ENCODE assay signal across 1 cellular context in the genomic region with DNA sequence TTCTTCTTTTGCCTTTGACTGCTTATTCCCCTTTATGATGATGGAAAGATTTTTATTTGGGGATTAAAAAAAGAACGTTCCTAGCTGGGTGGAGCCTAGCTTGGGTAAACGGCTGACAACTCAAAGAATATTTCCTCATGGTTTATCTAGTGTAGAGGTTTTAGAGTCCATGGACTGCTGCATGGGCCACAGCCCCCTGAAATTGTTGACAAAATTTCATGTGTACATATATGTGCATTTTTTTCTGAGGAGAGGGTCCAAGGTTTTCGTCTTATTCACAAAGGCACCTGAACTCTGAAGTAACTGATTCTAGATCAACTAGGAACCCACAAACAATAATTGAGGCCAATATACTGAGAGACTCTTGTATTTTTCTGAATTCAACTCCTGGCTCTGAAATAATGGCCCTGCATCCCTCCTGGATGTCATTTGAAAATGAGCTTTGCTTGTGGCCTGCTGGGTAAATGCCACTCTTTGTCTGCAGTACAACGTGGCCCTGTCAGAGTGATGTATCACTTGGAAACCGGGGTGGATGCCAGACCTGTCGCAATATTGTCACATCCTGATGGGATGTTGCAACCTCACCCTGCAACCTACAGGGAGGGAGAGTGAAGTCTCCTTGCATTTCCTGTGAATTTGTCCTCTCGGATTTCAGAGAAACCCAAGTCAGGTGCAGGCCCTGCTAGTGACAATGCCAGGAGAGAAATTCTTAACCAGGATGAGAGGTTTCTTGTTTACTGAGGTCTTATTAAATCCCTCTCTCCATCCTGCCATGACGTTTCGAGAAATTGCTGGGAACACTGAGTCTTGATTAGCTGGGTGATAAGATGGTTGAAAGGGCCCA.
TF ChIP-seq lines count a peak whose summit lies in the region.

No MANE protein-coding gene starts in this region.

TF ChIP-seq in HepG2, 621 proteins besides CTCF, POLR2A, EP300 and RAD21 (continued from another document and continues in another):
- TF ChIP-seq, protein P1, sequence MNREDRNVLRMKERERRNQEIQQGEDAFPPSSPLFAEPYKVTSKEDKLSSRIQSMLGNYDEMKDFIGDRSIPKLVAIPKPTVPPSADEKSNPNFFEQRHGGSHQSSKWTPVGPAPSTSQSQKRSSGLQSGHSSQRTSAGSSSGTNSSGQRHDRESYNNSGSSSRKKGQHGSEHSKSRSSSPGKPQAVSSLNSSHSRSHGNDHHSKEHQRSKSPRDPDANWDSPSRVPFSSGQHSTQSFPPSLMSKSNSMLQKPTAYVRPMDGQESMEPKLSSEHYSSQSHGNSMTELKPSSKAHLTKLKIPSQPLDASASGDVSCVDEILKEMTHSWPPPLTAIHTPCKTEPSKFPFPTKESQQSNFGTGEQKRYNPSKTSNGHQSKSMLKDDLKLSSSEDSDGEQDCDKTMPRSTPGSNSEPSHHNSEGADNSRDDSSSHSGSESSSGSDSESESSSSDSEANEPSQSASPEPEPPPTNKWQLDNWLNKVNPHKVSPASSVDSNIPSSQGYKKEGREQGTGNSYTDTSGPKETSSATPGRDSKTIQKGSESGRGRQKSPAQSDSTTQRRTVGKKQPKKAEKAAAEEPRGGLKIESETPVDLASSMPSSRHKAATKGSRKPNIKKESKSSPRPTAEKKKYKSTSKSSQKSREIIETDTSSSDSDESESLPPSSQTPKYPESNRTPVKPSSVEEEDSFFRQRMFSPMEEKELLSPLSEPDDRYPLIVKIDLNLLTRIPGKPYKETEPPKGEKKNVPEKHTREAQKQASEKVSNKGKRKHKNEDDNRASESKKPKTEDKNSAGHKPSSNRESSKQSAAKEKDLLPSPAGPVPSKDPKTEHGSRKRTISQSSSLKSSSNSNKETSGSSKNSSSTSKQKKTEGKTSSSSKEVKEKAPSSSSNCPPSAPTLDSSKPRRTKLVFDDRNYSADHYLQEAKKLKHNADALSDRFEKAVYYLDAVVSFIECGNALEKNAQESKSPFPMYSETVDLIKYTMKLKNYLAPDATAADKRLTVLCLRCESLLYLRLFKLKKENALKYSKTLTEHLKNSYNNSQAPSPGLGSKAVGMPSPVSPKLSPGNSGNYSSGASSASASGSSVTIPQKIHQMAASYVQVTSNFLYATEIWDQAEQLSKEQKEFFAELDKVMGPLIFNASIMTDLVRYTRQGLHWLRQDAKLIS (CRISPR knock-in tag; IDR thresholded peaks at IDR 0.05): peak; percentile 90; the same call in 1 of the 2 replicates
- TF ChIP-seq, protein P2, sequence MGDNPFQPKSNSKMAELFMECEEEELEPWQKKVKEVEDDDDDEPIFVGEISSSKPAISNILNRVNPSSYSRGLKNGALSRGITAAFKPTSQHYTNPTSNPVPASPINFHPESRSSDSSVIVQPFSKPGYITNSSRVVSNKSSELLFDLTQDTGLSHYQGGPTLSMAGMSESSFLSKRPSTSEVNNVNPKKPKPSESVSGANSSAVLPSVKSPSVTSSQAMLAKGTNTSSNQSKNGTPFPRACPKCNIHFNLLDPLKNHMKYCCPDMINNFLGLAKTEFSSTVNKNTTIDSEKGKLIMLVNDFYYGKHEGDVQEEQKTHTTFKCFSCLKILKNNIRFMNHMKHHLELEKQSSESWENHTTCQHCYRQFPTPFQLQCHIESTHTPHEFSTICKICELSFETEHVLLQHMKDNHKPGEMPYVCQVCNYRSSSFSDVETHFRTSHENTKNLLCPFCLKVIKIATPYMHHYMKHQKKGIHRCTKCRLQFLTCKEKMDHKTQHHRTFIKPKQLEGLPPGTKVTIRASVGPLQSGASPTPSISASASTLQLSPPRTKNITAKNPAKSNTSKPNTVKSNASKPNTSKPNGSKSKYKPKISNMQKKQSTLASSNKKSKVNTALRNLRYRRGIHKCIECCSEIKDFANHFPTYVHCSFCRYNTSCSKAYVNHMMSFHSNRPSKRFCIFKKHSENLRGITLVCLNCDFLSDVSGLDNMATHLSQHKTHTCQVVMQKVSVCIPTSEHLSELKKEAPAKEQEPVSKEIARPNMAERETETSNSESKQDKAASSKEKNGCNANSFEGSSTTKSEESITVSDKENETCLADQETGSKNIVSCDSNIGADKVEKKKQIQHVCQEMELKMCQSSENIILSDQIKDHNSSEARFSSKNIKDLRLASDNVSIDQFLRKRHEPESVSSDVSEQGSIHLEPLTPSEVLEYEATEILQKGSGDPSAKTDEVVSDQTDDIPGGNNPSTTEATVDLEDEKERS (CRISPR knock-in tag; IDR thresholded peaks at IDR 0.05): no peak; the same call in none of the 2 replicates
- TF ChIP-seq, protein P3, sequence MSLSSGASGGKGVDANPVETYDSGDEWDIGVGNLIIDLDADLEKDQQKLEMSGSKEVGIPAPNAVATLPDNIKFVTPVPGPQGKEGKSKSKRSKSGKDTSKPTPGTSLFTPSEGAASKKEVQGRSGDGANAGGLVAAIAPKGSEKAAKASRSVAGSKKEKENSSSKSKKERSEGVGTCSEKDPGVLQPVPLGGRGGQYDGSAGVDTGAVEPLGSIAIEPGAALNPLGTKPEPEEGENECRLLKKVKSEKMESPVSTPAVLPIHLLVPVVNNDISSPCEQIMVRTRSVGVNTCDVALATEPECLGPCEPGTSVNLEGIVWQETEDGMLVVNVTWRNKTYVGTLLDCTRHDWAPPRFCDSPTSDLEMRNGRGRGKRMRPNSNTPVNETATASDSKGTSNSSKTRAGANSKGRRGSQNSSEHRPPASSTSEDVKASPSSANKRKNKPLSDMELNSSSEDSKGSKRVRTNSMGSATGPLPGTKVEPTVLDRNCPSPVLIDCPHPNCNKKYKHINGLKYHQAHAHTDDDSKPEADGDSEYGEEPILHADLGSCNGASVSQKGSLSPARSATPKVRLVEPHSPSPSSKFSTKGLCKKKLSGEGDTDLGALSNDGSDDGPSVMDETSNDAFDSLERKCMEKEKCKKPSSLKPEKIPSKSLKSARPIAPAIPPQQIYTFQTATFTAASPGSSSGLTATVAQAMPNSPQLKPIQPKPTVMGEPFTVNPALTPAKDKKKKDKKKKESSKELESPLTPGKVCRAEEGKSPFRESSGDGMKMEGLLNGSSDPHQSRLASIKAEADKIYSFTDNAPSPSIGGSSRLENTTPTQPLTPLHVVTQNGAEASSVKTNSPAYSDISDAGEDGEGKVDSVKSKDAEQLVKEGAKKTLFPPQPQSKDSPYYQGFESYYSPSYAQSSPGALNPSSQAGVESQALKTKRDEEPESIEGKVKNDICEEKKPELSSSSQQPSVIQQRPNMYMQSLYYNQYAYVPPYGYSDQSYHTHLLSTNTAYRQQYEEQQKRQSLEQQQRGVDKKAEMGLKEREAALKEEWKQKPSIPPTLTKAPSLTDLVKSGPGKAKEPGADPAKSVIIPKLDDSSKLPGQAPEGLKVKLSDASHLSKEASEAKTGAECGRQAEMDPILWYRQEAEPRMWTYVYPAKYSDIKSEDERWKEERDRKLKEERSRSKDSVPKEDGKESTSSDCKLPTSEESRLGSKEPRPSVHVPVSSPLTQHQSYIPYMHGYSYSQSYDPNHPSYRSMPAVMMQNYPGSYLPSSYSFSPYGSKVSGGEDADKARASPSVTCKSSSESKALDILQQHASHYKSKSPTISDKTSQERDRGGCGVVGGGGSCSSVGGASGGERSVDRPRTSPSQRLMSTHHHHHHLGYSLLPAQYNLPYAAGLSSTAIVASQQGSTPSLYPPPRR (CRISPR knock-in tag; IDR thresholded peaks at IDR 0.05; ENCODE audit: borderline replicate concordance): peak; percentile 95
- TF ChIP-seq KDM1A (CRISPR knock-in tag; IDR thresholded peaks at IDR 0.05) (peak; percentile 92), ZNF234 (CRISPR knock-in tag; conservative IDR thresholded peaks at IDR 0.05) (no peak), ZNF367 (CRISPR knock-in tag; IDR thresholded peaks at IDR 0.05; ENCODE audit: borderline replicate concordance) (no peak), U2AF1 (optimal IDR thresholded peaks at IDR 0.05; ENCODE audit: low read depth, low read length) (peak; percentile 87), ZNF24 (IDR thresholded peaks at IDR 0.05) (no peak), HHEX (CRISPR knock-in tag; IDR thresholded peaks at IDR 0.05) (no peak), MIER3 (CRISPR knock-in tag; IDR thresholded peaks at IDR 0.05; ENCODE audit: borderline replicate concordance) (peak; percentile 96), SRY (CRISPR knock-in tag; IDR thresholded peaks at IDR 0.05) (no peak), ZBTB1 (CRISPR knock-in tag; IDR thresholded peaks at IDR 0.05; ENCODE audit: borderline replicate concordance) (no peak), ZMYM4 (CRISPR knock-in tag; IDR thresholded peaks at IDR 0.05) (peak; percentile 91), ZNF75D (CRISPR knock-in tag; IDR thresholded peaks at IDR 0.05; ENCODE audit: borderline replicate concordance) (no peak), TMF1 (CRISPR knock-in tag; IDR thresholded peaks at IDR 0.05; ENCODE audit: low read depth) (peak; percentile 39; the same call in 1 of the 2 replicates), MLLT10 (CRISPR knock-in tag; IDR thresholded peaks at IDR 0.05) (no peak), ATAD3A (CRISPR knock-in tag; IDR thresholded peaks at IDR 0.05) (no peak)
- TF ChIP-seq, protein P4, sequence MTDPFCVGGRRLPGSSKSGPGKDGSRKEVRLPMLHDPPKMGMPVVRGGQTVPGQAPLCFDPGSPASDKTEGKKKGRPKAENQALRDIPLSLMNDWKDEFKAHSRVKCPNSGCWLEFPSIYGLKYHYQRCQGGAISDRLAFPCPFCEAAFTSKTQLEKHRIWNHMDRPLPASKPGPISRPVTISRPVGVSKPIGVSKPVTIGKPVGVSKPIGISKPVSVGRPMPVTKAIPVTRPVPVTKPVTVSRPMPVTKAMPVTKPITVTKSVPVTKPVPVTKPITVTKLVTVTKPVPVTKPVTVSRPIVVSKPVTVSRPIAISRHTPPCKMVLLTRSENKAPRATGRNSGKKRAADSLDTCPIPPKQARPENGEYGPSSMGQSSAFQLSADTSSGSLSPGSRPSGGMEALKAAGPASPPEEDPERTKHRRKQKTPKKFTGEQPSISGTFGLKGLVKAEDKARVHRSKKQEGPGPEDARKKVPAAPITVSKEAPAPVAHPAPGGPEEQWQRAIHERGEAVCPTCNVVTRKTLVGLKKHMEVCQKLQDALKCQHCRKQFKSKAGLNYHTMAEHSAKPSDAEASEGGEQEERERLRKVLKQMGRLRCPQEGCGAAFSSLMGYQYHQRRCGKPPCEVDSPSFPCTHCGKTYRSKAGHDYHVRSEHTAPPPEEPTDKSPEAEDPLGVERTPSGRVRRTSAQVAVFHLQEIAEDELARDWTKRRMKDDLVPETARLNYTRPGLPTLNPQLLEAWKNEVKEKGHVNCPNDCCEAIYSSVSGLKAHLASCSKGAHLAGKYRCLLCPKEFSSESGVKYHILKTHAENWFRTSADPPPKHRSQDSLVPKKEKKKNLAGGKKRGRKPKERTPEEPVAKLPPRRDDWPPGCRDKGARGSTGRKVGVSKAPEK (CRISPR knock-in tag; IDR thresholded peaks at IDR 0.05; ENCODE audit: borderline replicate concordance): no peak
- TF ChIP-seq, protein P5, sequence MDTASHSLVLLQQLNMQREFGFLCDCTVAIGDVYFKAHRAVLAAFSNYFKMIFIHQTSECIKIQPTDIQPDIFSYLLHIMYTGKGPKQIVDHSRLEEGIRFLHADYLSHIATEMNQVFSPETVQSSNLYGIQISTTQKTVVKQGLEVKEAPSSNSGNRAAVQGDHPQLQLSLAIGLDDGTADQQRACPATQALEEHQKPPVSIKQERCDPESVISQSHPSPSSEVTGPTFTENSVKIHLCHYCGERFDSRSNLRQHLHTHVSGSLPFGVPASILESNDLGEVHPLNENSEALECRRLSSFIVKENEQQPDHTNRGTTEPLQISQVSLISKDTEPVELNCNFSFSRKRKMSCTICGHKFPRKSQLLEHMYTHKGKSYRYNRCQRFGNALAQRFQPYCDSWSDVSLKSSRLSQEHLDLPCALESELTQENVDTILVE (CRISPR knock-in tag; IDR thresholded peaks at IDR 0.05): peak; percentile 72; the same call in 1 of the 2 replicates
- TF ChIP-seq, protein P6, sequence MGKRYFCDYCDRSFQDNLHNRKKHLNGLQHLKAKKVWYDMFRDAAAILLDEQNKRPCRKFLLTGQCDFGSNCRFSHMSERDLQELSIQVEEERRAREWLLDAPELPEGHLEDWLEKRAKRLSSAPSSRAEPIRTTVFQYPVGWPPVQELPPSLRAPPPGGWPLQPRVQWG (CRISPR knock-in tag; IDR thresholded peaks at IDR 0.05; ENCODE audit: borderline replicate concordance, low read depth): no peak
- TF ChIP-seq, protein P7, sequence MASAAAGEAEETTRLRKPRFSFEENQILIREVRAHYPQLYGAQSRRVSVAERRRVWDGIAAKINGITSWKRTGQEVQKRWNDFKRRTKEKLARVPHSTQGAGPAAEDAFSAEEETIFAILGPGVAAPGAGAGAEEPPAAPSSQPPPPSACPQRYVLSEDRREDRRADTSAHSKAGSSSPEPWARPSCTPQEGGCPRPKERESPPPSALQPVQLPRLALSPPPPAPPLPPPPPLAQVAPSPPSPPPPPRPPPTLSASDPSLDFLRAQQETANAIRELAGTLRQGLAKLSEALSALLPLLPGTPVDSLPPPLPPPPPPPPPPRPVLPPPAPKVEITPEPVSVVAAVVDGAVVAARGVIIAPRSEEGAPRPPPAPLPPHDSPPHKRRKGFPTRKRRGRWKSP (CRISPR knock-in tag; IDR thresholded peaks at IDR 0.05): peak; percentile 73
- TF ChIP-seq, protein P8, sequence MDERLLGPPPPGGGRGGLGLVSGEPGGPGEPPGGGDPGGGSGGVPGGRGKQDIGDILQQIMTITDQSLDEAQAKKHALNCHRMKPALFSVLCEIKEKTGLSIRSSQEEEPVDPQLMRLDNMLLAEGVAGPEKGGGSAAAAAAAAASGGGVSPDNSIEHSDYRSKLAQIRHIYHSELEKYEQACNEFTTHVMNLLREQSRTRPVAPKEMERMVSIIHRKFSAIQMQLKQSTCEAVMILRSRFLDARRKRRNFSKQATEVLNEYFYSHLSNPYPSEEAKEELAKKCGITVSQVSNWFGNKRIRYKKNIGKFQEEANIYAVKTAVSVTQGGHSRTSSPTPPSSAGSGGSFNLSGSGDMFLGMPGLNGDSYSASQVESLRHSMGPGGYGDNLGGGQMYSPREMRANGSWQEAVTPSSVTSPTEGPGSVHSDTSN (CRISPR knock-in tag; IDR thresholded peaks at IDR 0.05): peak; percentile 87
